ENCODE assay signal across 26 cellular contexts in the genomic region with DNA sequence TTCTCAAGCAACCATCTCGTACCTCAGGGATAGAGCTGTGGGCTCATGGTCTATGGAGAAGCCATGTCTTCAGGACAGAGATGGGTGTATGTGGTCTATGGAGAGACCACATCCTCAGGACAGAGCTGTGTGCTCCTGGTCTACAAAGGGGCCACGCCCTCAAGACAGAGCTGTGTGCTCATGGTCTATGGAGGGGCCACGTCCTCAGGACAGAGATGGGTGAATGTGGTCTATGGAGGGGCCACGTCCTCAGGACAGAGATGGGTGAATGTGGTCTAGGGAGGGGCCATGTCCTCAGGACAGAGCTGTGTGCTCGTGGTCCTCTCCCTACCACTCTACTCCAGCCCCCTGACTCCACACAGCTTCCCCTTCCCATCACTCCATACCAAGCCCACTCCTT.
"Had no signal": no experiment of that assay in that cellular context is flagged by ENCODE, and none has a peak within 500 bp of the region (broad histone marks: within the 10 kb centered on the region; RNA-seq: fewer than 3 reads in every experiment).

No MANE protein-coding gene starts in this region.

- H3K4me1 ChIP-seq: breast epithelium, colonic mucosa, gastrocnemius medialis, sigmoid colon, testis, transverse colon, uterus had no signal

- H3K27me3 ChIP-seq: breast epithelium, colonic mucosa, neutrophil, ovary, sigmoid colon, testis, transverse colon, uterus had no signal

- H3K27ac ChIP-seq: breast epithelium, colonic mucosa, epithelial cell of prostate, gastrocnemius medialis, neutrophil, ovary, sigmoid colon, testis, transverse colon, uterus had no signal

- H3K9me3 ChIP-seq: breast epithelium, colonic mucosa, gastrocnemius medialis, neutrophil, ovary, sigmoid colon, testis, transverse colon, uterus had no signal

- DNase-seq: activated T-cell treated with anti-CD3 and anti-CD28 coated beads, Interleukin-2, amount 50 U/mL, for 1 hour; colonic mucosa; effector CD8-positive, alpha-beta T cell; gastrocnemius medialis; glutamatergic neuron; islet precursor cell; left cardiac atrium; left ventricle myocardium superior; small intestine; stimulated activated CD4-positive, alpha-beta T cell treated with anti-CD3 and anti-CD28 coated beads, Interleukin-1b, Interleukin-23, amount 100 ng/mL, for 48 hours; stimulated activated CD4-positive, alpha-beta T cell treated with anti-CD3 and anti-CD28 coated beads, Interleukin-4, amount 100 ng/mL, for 4 hours; stimulated activated CD8-positive, alpha-beta memory T cell treated with anti-CD3 and anti-CD28 coated beads, Interleukin-4, amount 100 ng/mL, for 48 hours; stimulated activated naive CD4-positive, alpha-beta T cell; T-helper 2 cell; testis; transverse colon; uterus had no signal

- H3K4me3 ChIP-seq: breast epithelium, colonic mucosa, gastrocnemius medialis, ovary, sigmoid colon, testis, transverse colon, uterus had no signal

- H3K9me3 Mint-ChIP-seq: activated naive CD4-positive, alpha-beta T cell treated with anti-CD3 and anti-CD28 coated beads, Interleukin-2, amount 50 U/mL, for 72 hours; nephron had no signal

- H3K36me3 Mint-ChIP-seq: activated naive CD4-positive, alpha-beta T cell treated with anti-CD3 and anti-CD28 coated beads, Interleukin-2, amount 50 U/mL, for 72 hours had no signal

- H3K27ac Mint-ChIP-seq: activated naive CD4-positive, alpha-beta T cell treated with anti-CD3 and anti-CD28 coated beads, Interleukin-2, amount 50 U/mL, for 72 hours; nephron; progenitor cell of endocrine pancreas had no signal

- H3K36me3 ChIP-seq: breast epithelium, colonic mucosa, gastrocnemius medialis, neutrophil, ovary, sigmoid colon, transverse colon, uterus had no signal

- H3K4me3 Mint-ChIP-seq: nephron had no signal

- ATAC-seq: gastrocnemius medialis, left cardiac atrium, left ventricle myocardium superior, SK-N-SH treated with all-trans-retinoic acid at 6 μM for 48 hours had no signal
